In the genomic region with DNA sequence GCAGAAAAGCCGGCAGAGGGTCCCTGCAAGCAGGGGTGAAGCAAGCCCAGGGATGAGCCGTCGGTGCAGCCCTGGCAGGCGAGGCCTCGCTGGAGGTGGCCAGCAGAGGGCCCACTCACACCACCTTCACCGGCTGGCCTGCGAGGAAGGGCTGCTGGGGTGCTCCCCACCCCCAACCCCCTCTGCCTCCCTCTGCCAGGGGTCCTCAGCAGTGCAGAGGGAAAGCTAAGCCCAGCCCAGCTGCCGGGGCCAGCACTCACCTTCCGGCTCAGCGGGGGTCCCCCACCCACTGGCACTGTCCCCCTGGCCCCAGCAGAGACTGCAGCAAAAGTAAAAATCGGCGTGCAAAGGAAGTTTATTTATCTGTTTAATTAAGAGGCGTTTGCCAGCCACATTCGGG, we compare ENCODE assay signal across 8 cellular contexts.
DNase-seq lines count a peak whose midpoint lies in the region; ATAC-seq and TF ChIP-seq lines count a peak whose summit lies in the region.

No MANE protein-coding gene starts in this region.

- H3K27me3 ChIP-seq in Panc1 (ENCODE audit: control insufficient read depth, insufficient read depth, low read length) (peaks cover 41% of the 10 kb centered on the region; the same call in 1 of the 2 replicates), thyroid gland (no peaks in the 10 kb centered on the region)

- H3K9me3 ChIP-seq in Panc1 (ENCODE audit: control insufficient read depth, insufficient read depth, low read depth, low read length) (no peaks in the 10 kb centered on the region), thyroid gland (no peaks in the 10 kb centered on the region)

- H3K4me3 ChIP-seq in GM12875 (ENCODE audit: low read depth, low read length) (no peak overlapping the region), Panc1 (ENCODE audit: low read depth in 2 of 2, low read length in 2 of 2) (no peak overlapping the region), thyroid gland (replicated peaks in 1 of 3) (no peak overlapping the region)

- WGBS in thyroid gland, 2 donors = 9 to 18% methylated on average over 8 to 13 of the region's 14 CpGs

- H3K27ac ChIP-seq in 22Rv1 (no peak overlapping the region), Panc1 (ENCODE audit: low read length) (no peak overlapping the region), thyroid gland (no peak overlapping the region)

- peak; percentile 74 for ATAC-seq in Panc1
- no peak for ATAC-seq in HG03457 (IDR thresholded peaks at IDR 0.05; ENCODE audit: unreplicated experiment)

- POLR2A ChIA-PET in Panc1 (lab: Charles Lee) = no interaction called here

- TF ChIP-seq POLR2A in thyroid gland (IDR thresholded peaks at IDR 0.05) = no peak

- TF ChIP-seq CTCF in 22Rv1 (IDR thresholded peaks at IDR 0.05) = peak; percentile 69
- peak; percentile 68 for TF ChIP-seq CTCF in GM12875 (IDR thresholded peaks at IDR 0.05; ENCODE audit: borderline replicate concordance, insufficient read depth, low read depth, low read length)
- peak; percentile 91 for TF ChIP-seq CTCF in Panc1 (IDR thresholded peaks at IDR 0.05)
- peak in 5 of 6 experiments; percentile 29 to 59 (median 53) for TF ChIP-seq CTCF in thyroid gland (IDR thresholded peaks at IDR 0.05)

- in situ Hi-C loops in Panc1 (cut with HindIII; ENCODE audit: low pct_unique_long_range_greater_than_20kb, low sequenced_read_pairs) = no loop called here

- H3K4me1 ChIP-seq in Panc1 (ENCODE audit: control insufficient read depth, insufficient read depth, low read length) (no peaks in the 10 kb centered on the region), thyroid gland (no peaks in the 10 kb centered on the region)

- H3K36me3 ChIP-seq in Panc1 (ENCODE audit: control insufficient read depth, insufficient read depth, low read length) (no peaks in the 10 kb centered on the region), thyroid gland (no peaks in the 10 kb centered on the region)

- CTCF ChIA-PET in Panc1 (lab: Charles Lee) = interaction anchor here (0.6 to 1.9 kb wide), 8 partner anchors 20 to 207 kb away, joined by 3 to 10 read pairs (median 4); no protein-coding TSS in a partner anchor

- intact Hi-C loops in Panc1 (cut with micrococcal nuclease; ENCODE audit: unreplicated experiment) (loop anchor here (1.0 kb wide), 1 partner anchor 203 kb away; no protein-coding TSS in a partner anchor), thyroid gland (cut with DNase I) (loop anchor here (2.0 to 10.0 kb wide), 2 partner anchors 97 to 205 kb away; no protein-coding TSS in a partner anchor)

- no peak for DNase-seq in Panc1 (ENCODE audit: low read depth, low spot score)
- DNase-seq in germinal center (ENCODE audit: low spot score) = peak; percentile 45
- DNase-seq in thyroid gland = peak; percentile 26 to 32
- no peak for DNase-seq in NK-92 (lab: John Stamatoyannopoulos, UW; ENCODE audit: unreplicated experiment)
- no peak for DNase-seq in SKM-1 (lab: John Stamatoyannopoulos, UW; ENCODE audit: unreplicated experiment)

- BruUV-seq in Panc1 (replicated peaks; lab: Mats Ljungman, UMichigan) = no TSS peak

Comparison
In these comparisons a context has a peak if more than half of its experiments do, and no peak if none do; other contexts are left out.
1. DNase-seq: peak in germinal center (single experiment) and thyroid gland (2 of 2); none in Panc1 (single experiment), NK-92 (single experiment) and SKM-1 (single experiment).
2. Peak in every context shown above with its lines, with median percentiles within 50 percentile points of each other: CTCF ChIP-seq.